ENCODE assay signal across 26 cellular contexts in the genomic region with DNA sequence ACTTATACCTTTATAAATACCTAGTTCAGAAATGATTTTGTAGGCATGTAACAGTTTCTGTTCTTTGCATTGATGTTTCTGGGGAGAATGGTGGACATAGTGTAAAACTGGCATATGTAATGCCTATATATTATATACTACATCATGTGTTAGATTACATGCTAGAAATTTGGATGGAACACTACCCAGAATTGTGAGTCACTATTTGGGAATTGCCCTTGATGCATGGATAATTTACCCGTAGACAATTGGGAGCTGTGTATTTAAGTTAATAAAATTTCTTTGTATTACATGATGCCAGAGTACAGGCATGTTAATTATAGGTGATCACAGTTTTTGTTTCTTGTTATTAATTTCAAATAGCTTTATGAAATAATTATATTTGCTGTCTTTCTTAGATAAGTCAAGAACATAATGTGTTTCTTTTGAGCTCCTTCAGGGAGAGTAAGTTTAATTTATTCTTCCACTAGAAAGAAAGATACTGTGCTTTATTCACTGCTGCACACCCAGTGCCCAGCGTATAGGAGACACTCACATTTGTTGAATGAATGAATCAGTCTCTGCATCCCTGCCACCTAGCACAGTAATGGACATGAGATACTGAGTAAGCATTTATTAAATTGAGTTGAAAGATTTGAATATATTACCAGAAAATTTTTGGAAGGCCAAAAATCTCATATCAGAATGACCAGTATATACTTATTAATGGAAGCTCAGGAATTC. TPM values are rescaled to one million over a fixed set of nuclear protein-coding genes. Genes with fewer than 3 reads are reported as not detected.
DNase-seq lines count a peak whose midpoint lies in the region; ATAC-seq and TF ChIP-seq lines count a peak whose summit lies in the region.
"Had no signal": no experiment of that assay in that cellular context is flagged by ENCODE, and none has a peak within 500 bp of the region (broad histone marks: within the 10 kb centered on the region; RNA-seq: fewer than 3 reads in every experiment).

No MANE protein-coding gene starts in this region.

- H2AK5ac ChIP-seq in trophoblast cell (ENCODE audit: low read length), result no peak overlapping the region

- H2AFZ ChIP-seq in PC-3 (ENCODE audit: low read length), result no peak overlapping the region
- H2AFZ ChIP-seq in trophoblast cell (ENCODE audit: insufficient read depth, low read length, poor library complexity), result no peak overlapping the region

- H4K20me1 ChIP-seq in PC-3 (ENCODE audit: low read length), result peaks cover 95% of the 10 kb centered on the region

- POLR2A ChIA-PET in PC-3 (lab: Charles Lee; ENCODE audit: unreplicated experiment), result interaction anchor here (0.6 kb wide), 1 partner anchor 24 kb away, joined by 3 read pairs; no protein-coding TSS in a partner anchor

- peaks cover 2% of the 10 kb centered on the region for H3K79me1 ChIP-seq in trophoblast cell (ENCODE audit: low read length)

- H3K4ac ChIP-seq in trophoblast cell (ENCODE audit: low read depth, low read length), result peak overlapping the region; percentile 96

- no peaks in the 10 kb centered on the region for H3K9me3 ChIP-seq in PC-3 (ENCODE audit: low read length)
- peaks cover 3% of the 10 kb centered on the region for H3K9me3 ChIP-seq in trophoblast cell (ENCODE audit: insufficient read depth, low read depth, low read length)
- H3K9me3 ChIP-seq: lower lobe of right lung, Peyer's patch, SJSA1, tibial nerve had no signal

- CTCF ChIA-PET in PC-3 (lab: Charles Lee), result interaction anchor here (1.2 kb wide), 1 partner anchor 26 kb away, joined by 4 read pairs; no protein-coding TSS in a partner anchor

- peaks cover 100% of the 10 kb centered on the region for H3K79me2 ChIP-seq in PC-3 (ENCODE audit: low read length)
- peaks cover 11% of the 10 kb centered on the region for H3K79me2 ChIP-seq in trophoblast cell (ENCODE audit: control insufficient read depth, insufficient read depth, low read length, poor library complexity)

- ATAC-seq in PC-3, result peak; percentile 57
- ATAC-seq in activated T-helper 17 cell treated with anti-CD3 and anti-CD28 coated beads, Interleukin-2, amount 50 U/mL, for 72 hours (replicated peaks), result no peak
- ATAC-seq: activated CD8-positive, alpha-beta T cell treated with anti-CD3 and anti-CD28 coated beads for 36 hours; activated naive CD4-positive, alpha-beta T cell treated with anti-CD3 and anti-CD28 coated beads, Interleukin-2, amount 50 U/mL, for 72 hours; GM12878; natural killer cell had no signal

- H3K4me3 Mint-ChIP-seq in chondrocyte (ENCODE audit: unreplicated experiment), result no peak overlapping the region
- H3K4me3 Mint-ChIP-seq in activated T-helper 17 cell treated with anti-CD3 and anti-CD28 coated beads, Interleukin-2, amount 50 U/mL, for 72 hours, result no peak overlapping the region
- H3K4me3 Mint-ChIP-seq: activated CD8-positive, alpha-beta T cell treated with anti-CD3 and anti-CD28 coated beads for 36 hours; natural killer cell had no signal

- no peaks in the 10 kb centered on the region for H3K9me2 ChIP-seq in PC-3 (replicated peaks; ENCODE audit: low read length)

- peak overlapping the region; percentile 85 for H3K27ac ChIP-seq in PC-3 (ENCODE audit: low read length)
- no peak overlapping the region for H3K27ac ChIP-seq in trophoblast cell (ENCODE audit: low read depth, low read length)
- H3K27ac ChIP-seq: BLaER1 treated with 17β-estradiol and CSF1 and Interleukin-3, amounts not matched to agents 10 nM and 100 nM; HL-60; lower lobe of right lung; Peyer's patch; tibial nerve had no signal

- H2BK12ac ChIP-seq in trophoblast cell (ENCODE audit: low read length), result no peak overlapping the region

- BruUV-seq in PC-3 (replicated peaks; lab: Mats Ljungman, UMichigan), result no TSS peak

- H3K36me3 Mint-ChIP-seq in chondrocyte (ENCODE audit: low read depth), result no peaks in the 10 kb centered on the region
- no peaks in the 10 kb centered on the region for H3K36me3 Mint-ChIP-seq in activated T-helper 17 cell treated with anti-CD3 and anti-CD28 coated beads, Interleukin-2, amount 50 U/mL, for 72 hours (ENCODE audit: low read depth)
- H3K36me3 Mint-ChIP-seq: activated naive CD4-positive, alpha-beta T cell treated with anti-CD3 and anti-CD28 coated beads, Interleukin-2, amount 50 U/mL, for 72 hours; natural killer cell had no signal

- no CpG with 5 or more reads among the region's 2 CpGs for whole genome bisulfite sequencing in trophoblast cell (ENCODE audit: extremely low coverage, insufficient coverage, insufficient read length)

- H3K4me1 ChIP-seq in PC-3 (ENCODE audit: insufficient read depth, low read length) (peaks cover 50% of the 10 kb centered on the region), trophoblast cell (ENCODE audit: control insufficient read depth in 1 of 2, insufficient read depth in 2 of 2, low read length in 2 of 2) (peaks cover 6 to 12% of the 10 kb centered on the region in 2 experiments)
- H3K4me1 ChIP-seq: Peyer's patch had no signal

- no peak overlapping the region for H2BK120ac ChIP-seq in trophoblast cell (ENCODE audit: insufficient read depth, low read length, poor library complexity)

- no peak overlapping the region for H3K14ac ChIP-seq in trophoblast cell (ENCODE audit: low read length)

- H3K18ac ChIP-seq in trophoblast cell (ENCODE audit: low read length), result no peak overlapping the region

- H3K4me3 ChIP-seq in PC-3 (ENCODE audit: low read length) (peak overlapping the region; percentile 54; the same call in 1 of the 2 replicates), trophoblast cell (ENCODE audit: low read depth, low read length) (no peak overlapping the region)
- H3K4me3 ChIP-seq: BLaER1 treated with 17β-estradiol and CSF1 and Interleukin-3, amounts not matched to agents 10 nM and 100 nM; GM12878; lower lobe of right lung; Peyer's patch; SJSA1; tibial nerve had no signal

- H3K23ac ChIP-seq in trophoblast cell (ENCODE audit: low read length), result no peak overlapping the region

- H3F3A ChIP-seq in PC-3 (ENCODE audit: low read length, unreplicated experiment), result peaks cover 12% of the 10 kb centered on the region

- peaks cover 3% of the 10 kb centered on the region for H3K9me3 Mint-ChIP-seq in chondrocyte (ENCODE audit: low read depth)
- H3K9me3 Mint-ChIP-seq in activated T-helper 17 cell treated with anti-CD3 and anti-CD28 coated beads, Interleukin-2, amount 50 U/mL, for 72 hours, result no peaks in the 10 kb centered on the region
- H3K9me3 Mint-ChIP-seq: activated CD8-positive, alpha-beta T cell treated with anti-CD3 and anti-CD28 coated beads for 36 hours; activated naive CD4-positive, alpha-beta T cell treated with anti-CD3 and anti-CD28 coated beads, Interleukin-2, amount 50 U/mL, for 72 hours; activated T-helper 2 cell treated with anti-CD3 and anti-CD28 coated beads, Interferon-gamma antibody, Interleukin-2, Interleukin-4, amounts not matched to agents 10 μg/mL and 5 μg/mL and 100 μg/mL, durations not matched to agents 14 hours and 24 hours and 36 hours; natural killer cell had no signal

- no peaks in the 10 kb centered on the region for H3K27me3 Mint-ChIP-seq in chondrocyte (ENCODE audit: low read depth)
- H3K27me3 Mint-ChIP-seq in activated T-helper 17 cell treated with anti-CD3 and anti-CD28 coated beads, Interleukin-2, amount 50 U/mL, for 72 hours, result no peaks in the 10 kb centered on the region
- H3K27me3 Mint-ChIP-seq: activated CD8-positive, alpha-beta T cell treated with anti-CD3 and anti-CD28 coated beads for 36 hours had no signal

- H3K27ac Mint-ChIP-seq in chondrocyte (ENCODE audit: unreplicated experiment), result peak overlapping the region; percentile 15
- no peak overlapping the region for H3K27ac Mint-ChIP-seq in activated T-helper 17 cell treated with anti-CD3 and anti-CD28 coated beads, Interleukin-2, amount 50 U/mL, for 72 hours
- H3K27ac Mint-ChIP-seq: activated CD8-positive, alpha-beta T cell treated with anti-CD3 and anti-CD28 coated beads for 36 hours; activated naive CD4-positive, alpha-beta T cell treated with anti-CD3 and anti-CD28 coated beads, Interleukin-2, amount 50 U/mL, for 72 hours; activated T-helper 2 cell treated with anti-CD3 and anti-CD28 coated beads, Interferon-gamma antibody, Interleukin-2, Interleukin-4, amounts not matched to agents 10 μg/mL and 5 μg/mL and 100 μg/mL, durations not matched to agents 14 hours and 24 hours and 36 hours had no signal

- no peak for TF ChIP-seq CTCF in PC-3 (conservative IDR thresholded peaks at IDR 0.05; ENCODE audit: low read depth, low read length)
- no peak for TF ChIP-seq CTCF in chondrocyte (IDR thresholded peaks at IDR 0.05)

- H3K27me3 ChIP-seq in PC-3 (ENCODE audit: low read length) (no peaks in the 10 kb centered on the region), trophoblast cell (ENCODE audit: insufficient read depth, low read length) (no peaks in the 10 kb centered on the region)
- H3K27me3 ChIP-seq: BLaER1 treated with 17β-estradiol and CSF1 and Interleukin-3, amounts not matched to agents 10 nM and 100 nM; Peyer's patch; SJSA1; tibial nerve had no signal

- no peak overlapping the region for H2BK5ac ChIP-seq in trophoblast cell (ENCODE audit: low read depth, low read length, poor library complexity)

- H3K4me2 ChIP-seq in PC-3 (ENCODE audit: low read length) (peak overlapping the region; percentile 69), trophoblast cell (ENCODE audit: low read length) (no peak overlapping the region)
- H3K4me2 ChIP-seq: BLaER1 treated with 17β-estradiol and CSF1 and Interleukin-3, amounts not matched to agents 10 nM and 100 nM had no signal

- DNase-seq in ELR (ENCODE audit: low read depth), result peak; percentile 42
- DNase-seq in PC-3, result peak; percentile 61
- DNase-seq in chondrocyte (ENCODE audit: low spot score), result no peak
- peak in 1 of 2 donors; percentile 22 for DNase-seq in trophoblast cell
- DNase-seq in activated gamma-delta T cell (lab: John Stamatoyannopoulos, UW), result no peak
- no peak for DNase-seq in islet precursor cell
- DNase-seq: activated CD8-positive, alpha-beta T cell treated with anti-CD3 and anti-CD28 coated beads for 36 hours; cortex of kidney; DND-41; kidney; lower lobe of right lung; natural killer cell; NCI-H1048; NCI-H1694 treated with DMSO at 0.1 percent for 48 hours; NCI-H2171 treated with DMSO at 0.1 percent for 48 hours; NCI-H524; Peyer's patch; stimulated activated CD4-positive, alpha-beta T cell treated with anti-CD3 and anti-CD28 coated beads, Interleukin-2, amount 100 ng/mL, for 24 hours had no signal

- no peak overlapping the region for H4K91ac ChIP-seq in trophoblast cell (ENCODE audit: low read depth, low read length)

- no peak overlapping the region for H3K9ac ChIP-seq in PC-3 (ENCODE audit: low read length)
- H3K9ac ChIP-seq in trophoblast cell (ENCODE audit: low read length), result no peak overlapping the region
- H3K9ac ChIP-seq: BLaER1 treated with 17β-estradiol and CSF1 and Interleukin-3, amounts not matched to agents 10 nM and 100 nM had no signal

- H4K12ac ChIP-seq in trophoblast cell (ENCODE audit: low read depth, low read length), result no peak overlapping the region

- H3K36me3 ChIP-seq in PC-3 (ENCODE audit: low read depth, low read length) (no peaks in the 10 kb centered on the region), trophoblast cell (ENCODE audit: control insufficient read depth in 1 of 2, insufficient read depth in 2 of 2, low read length in 2 of 2) (peaks cover 2 to 6% of the 10 kb centered on the region in 2 experiments)
- H3K36me3 ChIP-seq: lower lobe of right lung, Peyer's patch, SJSA1, tibial nerve had no signal

- intact Hi-C loops in PC-3 (cut with micrococcal nuclease), result no loop called here

- peaks cover 39% of the 10 kb centered on the region for H3K4me1 Mint-ChIP-seq in chondrocyte (ENCODE audit: low read depth)
- H3K4me1 Mint-ChIP-seq in activated T-helper 17 cell treated with anti-CD3 and anti-CD28 coated beads, Interleukin-2, amount 50 U/mL, for 72 hours, result peaks cover 20% of the 10 kb centered on the region

- no peak overlapping the region for H4K8ac ChIP-seq in trophoblast cell (ENCODE audit: low read depth, low read length)

RNA-seq across cellular contexts. Expression of a gene that starts 16.9 kb away (rescaled TPM):
- total RNA-seq in PC-3 (2014; rRNA removed) (216 and 236 TPM in 2 replicates), chondrocyte (88.4 to 115 TPM (median 107 TPM) in 3 replicates)
- 119 and 124 TPM in 2 replicates for polyA plus RNA-seq in trophoblast cell (2013)
- total RNA-seq in activated T-helper 17 cell treated with anti-CD3 and anti-CD28 coated beads, Interleukin-2, amount 50 U/mL, for 72 hours, result 10 to 100 TPM; 12.9 to 32.6 TPM

Comparison
In these comparisons a context has a peak if more than half of its experiments do, and no peak if none do; other contexts are left out.
1. DNase-seq: peak in ELR (single experiment) and PC-3 (single experiment); none in chondrocyte (single experiment), activated gamma-delta T cell (single experiment) and islet precursor cell (single experiment).